2 cellular contexts compared by ENCODE assay signal in the genomic region with DNA sequence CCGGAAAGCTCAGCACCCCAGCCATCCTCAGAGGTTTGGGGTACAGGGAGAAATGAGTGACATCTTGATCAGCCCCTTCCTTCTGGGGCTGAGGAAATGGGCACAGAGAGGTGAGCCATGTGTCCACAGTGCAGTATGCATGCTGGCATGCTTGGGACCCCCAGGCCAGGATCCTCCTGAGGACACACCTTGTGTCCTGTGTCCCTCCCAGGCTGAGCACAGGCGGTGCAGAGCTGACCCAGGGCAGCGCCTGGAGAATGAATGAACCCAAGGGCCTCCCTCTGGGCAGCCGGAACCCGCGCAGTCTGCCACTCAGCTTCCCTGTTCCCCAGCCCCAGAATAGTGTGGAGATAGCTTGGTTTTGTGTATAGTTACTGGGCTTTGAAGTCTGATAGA.
TF ChIP-seq lines count a peak whose summit lies in the region.

No MANE protein-coding gene starts in this region.

TF ChIP-seq in IMR-90, 13 proteins besides CTCF, POLR2A, EP300 and RAD21:
- no peak for TF ChIP-seq MAZ (IDR thresholded peaks at IDR 0.05; ENCODE audit: borderline replicate concordance, low read depth, low read length)
- TF ChIP-seq CEBPB (IDR thresholded peaks at IDR 0.05; ENCODE audit: low read depth, low read length), result no peak
- TF ChIP-seq, protein P1, sequence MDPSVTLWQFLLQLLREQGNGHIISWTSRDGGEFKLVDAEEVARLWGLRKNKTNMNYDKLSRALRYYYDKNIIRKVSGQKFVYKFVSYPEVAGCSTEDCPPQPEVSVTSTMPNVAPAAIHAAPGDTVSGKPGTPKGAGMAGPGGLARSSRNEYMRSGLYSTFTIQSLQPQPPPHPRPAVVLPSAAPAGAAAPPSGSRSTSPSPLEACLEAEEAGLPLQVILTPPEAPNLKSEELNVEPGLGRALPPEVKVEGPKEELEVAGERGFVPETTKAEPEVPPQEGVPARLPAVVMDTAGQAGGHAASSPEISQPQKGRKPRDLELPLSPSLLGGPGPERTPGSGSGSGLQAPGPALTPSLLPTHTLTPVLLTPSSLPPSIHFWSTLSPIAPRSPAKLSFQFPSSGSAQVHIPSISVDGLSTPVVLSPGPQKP (IDR thresholded peaks at IDR 0.05; ENCODE audit: borderline replicate concordance, low read depth, low read length), result no peak

TF ChIP-seq in K562, 482 proteins besides CTCF, POLR2A, EP300 and RAD21 (continued from another document):
- TF ChIP-seq, protein P2, sequence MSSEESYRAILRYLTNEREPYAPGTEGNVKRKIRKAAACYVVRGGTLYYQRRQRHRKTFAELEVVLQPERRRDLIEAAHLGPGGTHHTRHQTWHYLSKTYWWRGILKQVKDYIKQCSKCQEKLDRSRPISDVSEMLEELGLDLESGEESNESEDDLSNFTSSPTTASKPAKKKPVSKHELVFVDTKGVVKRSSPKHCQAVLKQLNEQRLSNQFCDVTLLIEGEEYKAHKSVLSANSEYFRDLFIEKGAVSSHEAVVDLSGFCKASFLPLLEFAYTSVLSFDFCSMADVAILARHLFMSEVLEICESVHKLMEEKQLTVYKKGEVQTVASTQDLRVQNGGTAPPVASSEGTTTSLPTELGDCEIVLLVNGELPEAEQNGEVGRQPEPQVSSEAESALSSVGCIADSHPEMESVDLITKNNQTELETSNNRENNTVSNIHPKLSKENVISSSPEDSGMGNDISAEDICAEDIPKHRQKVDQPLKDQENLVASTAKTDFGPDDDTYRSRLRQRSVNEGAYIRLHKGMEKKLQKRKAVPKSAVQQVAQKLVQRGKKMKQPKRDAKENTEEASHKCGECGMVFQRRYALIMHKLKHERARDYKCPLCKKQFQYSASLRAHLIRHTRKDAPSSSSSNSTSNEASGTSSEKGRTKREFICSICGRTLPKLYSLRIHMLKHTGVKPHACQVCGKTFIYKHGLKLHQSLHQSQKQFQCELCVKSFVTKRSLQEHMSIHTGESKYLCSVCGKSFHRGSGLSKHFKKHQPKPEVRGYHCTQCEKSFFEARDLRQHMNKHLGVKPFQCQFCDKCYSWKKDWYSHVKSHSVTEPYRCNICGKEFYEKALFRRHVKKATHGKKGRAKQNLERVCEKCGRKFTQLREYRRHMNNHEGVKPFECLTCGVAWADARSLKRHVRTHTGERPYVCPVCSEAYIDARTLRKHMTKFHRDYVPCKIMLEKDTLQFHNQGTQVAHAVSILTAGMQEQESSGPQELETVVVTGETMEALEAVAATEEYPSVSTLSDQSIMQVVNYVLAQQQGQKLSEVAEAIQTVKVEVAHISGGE (CRISPR knock-in tag; IDR thresholded peaks at IDR 0.05), result 0 out of 6 replicates have a peak, but pooled peaks of 1 of the 3 experiments have one; percentile 0
- no peak for TF ChIP-seq CBX8 (IDR thresholded peaks at IDR 0.05; ENCODE audit: borderline replicate concordance, extremely low read depth, low read depth, low read length, poor library complexity, severe bottlenecking)
